10 cellular contexts compared by ENCODE assay signal in genomic region chr22:46054878-46055158, GRCh38.
DNase-seq lines count a peak whose midpoint lies in the region; ATAC-seq, FAIRE-seq and TF ChIP-seq lines count a peak whose summit lies in the region.
"Had no signal": no experiment of that assay in that cellular context is flagged by ENCODE, and none has a peak within 500 bp of the region (broad histone marks: within the 10 kb centered on the region; RNA-seq: fewer than 3 reads in every experiment).

No MANE protein-coding gene starts in this region.

- H3K27ac ChIP-seq in BLaER1 treated with 17β-estradiol and CSF1 and Interleukin-3, amounts not matched to agents 10 nM and 100 nM: peak overlapping the region; percentile 50 to 91 (median 82); a peak in 21 of 22 replicates
- H3K27ac ChIP-seq in dorsolateral prefrontal cortex (peak overlapping the region; percentile 99 to 100 (median 100)), neural progenitor cell (no peak overlapping the region)

- H3K27me3 Mint-ChIP-seq in neural progenitor cell (ENCODE audit: insufficient read depth, low read depth): peaks cover 5% of the 10 kb centered on the region

- H3K9me3 ChIP-seq in BLaER1 treated with 17β-estradiol and CSF1 and Interleukin-3, amounts not matched to agents 10 nM and 100 nM (replicated peaks in 1 of 11): no peaks in the 10 kb centered on the region
- no peaks in the 10 kb centered on the region for H3K9me3 ChIP-seq in neural progenitor cell (ENCODE audit: low read depth)

- TF ChIP-seq CTCF in dorsolateral prefrontal cortex (IDR thresholded peaks at IDR 0.05 in 54 of 56, conservative IDR thresholded peaks at IDR 0.05 in 2 of 56; ENCODE audit: low read depth in 1 of 56, partially characterized antibody in 56 of 56) (no peak), neural progenitor cell (IDR thresholded peaks at IDR 0.05) (no peak)

- peaks cover 8% of the 10 kb centered on the region for H3K4me1 Mint-ChIP-seq in neural progenitor cell

- peak overlapping the region; percentile 2 for H3K27ac Mint-ChIP-seq in neural progenitor cell

- no peaks in the 10 kb centered on the region for H3K27me3 ChIP-seq in BLaER1 treated with 17β-estradiol and CSF1 and Interleukin-3, amounts not matched to agents 10 nM and 100 nM
- H3K27me3 ChIP-seq in dorsolateral prefrontal cortex (no peaks in the 10 kb centered on the region), neural progenitor cell (peaks cover 66% of the 10 kb centered on the region)

- H3K4me3 ChIP-seq in BLaER1 treated with 17β-estradiol and CSF1 and Interleukin-3, amounts not matched to agents 10 nM and 100 nM: peak overlapping the region; percentile 50 to 70 (median 63)
- H3K4me3 ChIP-seq in dorsolateral prefrontal cortex (peak overlapping the region; percentile 47 to 85 (median 71)), neural progenitor cell (no peak overlapping the region)

- DNase-seq in NCI-H69 (lab: John Stamatoyannopoulos, UW) (peak; percentile 70), dorsolateral prefrontal cortex (peak in 3 of 10 donors; percentile 4 to 22 (median 19)), neural progenitor cell (ENCODE audit: low spot score) (no peak), GM19239 (ENCODE audit: insufficient read length, low spot score) (no peak), NCI-H774 (lab: John Stamatoyannopoulos, UW) (no peak)
- DNase-seq: activated CD4-positive, alpha-beta T cell treated with anti-CD3 and anti-CD28 coated beads for 1 hour had no signal

- no peak overlapping the region for H2AFZ ChIP-seq in neural progenitor cell (replicated peaks)

- no peaks in the 10 kb centered on the region for H3F3A ChIP-seq in neural progenitor cell (ENCODE audit: low read depth)

- H3K9me3 Mint-ChIP-seq in neural progenitor cell: no peaks in the 10 kb centered on the region
- H3K9me3 Mint-ChIP-seq: neural crest cell had no signal

- no peak for FAIRE-seq in GM19239 (lab: Jason Lieb, UNC)

- no peak for ATAC-seq in GM18511 (IDR thresholded peaks at IDR 0.05; ENCODE audit: unreplicated experiment)
- ATAC-seq in GM21390 (IDR thresholded peaks at IDR 0.05; ENCODE audit: unreplicated experiment): no peak

- H3K4me1 ChIP-seq in BLaER1 treated with 17β-estradiol and CSF1 and Interleukin-3, amounts not matched to agents 10 nM and 100 nM: peaks cover 69 to 84% (median 80%) of the 10 kb centered on the region in 10 experiments
- no peaks in the 10 kb centered on the region for H3K4me1 ChIP-seq in neural progenitor cell

- peak overlapping the region; percentile 72 to 95 (median 86) for H3K4me2 ChIP-seq in BLaER1 treated with 17β-estradiol and CSF1 and Interleukin-3, amounts not matched to agents 10 nM and 100 nM
- no peak overlapping the region for H3K4me2 ChIP-seq in neural progenitor cell

- no peaks in the 10 kb centered on the region for H3K79me2 ChIP-seq in neural progenitor cell (ENCODE audit: low read depth)

- no peaks in the 10 kb centered on the region for H3K36me3 ChIP-seq in BLaER1 treated with 17β-estradiol and CSF1 and Interleukin-3, amounts not matched to agents 10 nM and 100 nM
- H3K36me3 ChIP-seq in neural progenitor cell: no peaks in the 10 kb centered on the region

- H3K9ac ChIP-seq in BLaER1 treated with 17β-estradiol and CSF1 and Interleukin-3, amounts not matched to agents 10 nM and 100 nM: peak overlapping the region; percentile 74 to 87 (median 84)
- H3K9ac ChIP-seq in neural progenitor cell: no peak overlapping the region

- H3K4me3 Mint-ChIP-seq in neural progenitor cell: no peak overlapping the region
- H3K4me3 Mint-ChIP-seq: neural crest cell had no signal

- no peaks in the 10 kb centered on the region for H3K36me3 Mint-ChIP-seq in neural progenitor cell

- H4K20me1 ChIP-seq in BLaER1 treated with 17β-estradiol and CSF1 and Interleukin-3, amounts not matched to agents 10 nM and 100 nM: no peaks in the 10 kb centered on the region
- no peaks in the 10 kb centered on the region for H4K20me1 ChIP-seq in neural progenitor cell (ENCODE audit: low read depth)

- intact Hi-C loops in dorsolateral prefrontal cortex (cut with DNase I): loop anchor here in 1 of 2 donors (2.0 kb wide), 1 partner anchor 16 kb away; no protein-coding TSS in a partner anchor
